In genomic region chr6:89015971-89016370, GRCh38 we compare ENCODE assay signal across 23 cellular contexts. TPM values are rescaled to one million over a fixed set of nuclear protein-coding genes. Genes with fewer than 3 reads are reported as not detected.
DNase-seq lines count a peak whose midpoint lies in the region; ATAC-seq, FAIRE-seq and TF ChIP-seq lines count a peak whose summit lies in the region.
"Had no signal": no experiment of that assay in that cellular context is flagged by ENCODE, and none has a peak within 500 bp of the region (broad histone marks: within the 10 kb centered on the region; RNA-seq: fewer than 3 reads in every experiment).

No MANE protein-coding gene starts in this region.

- H3K27me3 ChIP-seq in K562 (ENCODE audit: control insufficient read depth in 2 of 2, insufficient read depth in 2 of 2, low read length in 2 of 2): peaks cover 0 to 7% of the 10 kb centered on the region in 2 experiments; a peak in 4 of 5 replicates
- no peaks in the 10 kb centered on the region for H3K27me3 ChIP-seq in H9 (ENCODE audit: insufficient read depth, low read length)
- no peaks in the 10 kb centered on the region for H3K27me3 ChIP-seq in SJCRH30
- H3K27me3 ChIP-seq in CD8-positive, alpha-beta T cell (ENCODE audit: insufficient read depth, low read length): no peaks in the 10 kb centered on the region
- H3K27me3 ChIP-seq: BE2C, BLaER1 had no signal

- H3K4me1 ChIP-seq in HEK293 (ENCODE audit: control insufficient read depth, insufficient read depth, low read length): no peaks in the 10 kb centered on the region
- H3K4me1 ChIP-seq in K562 (replicated peaks in 1 of 2; ENCODE audit: control insufficient read depth in 2 of 2, insufficient read depth in 2 of 2, low read length in 2 of 2): no peaks in the 10 kb centered on the region; a peak in 1 of 5 replicates
- no peaks in the 10 kb centered on the region for H3K4me1 ChIP-seq in H9 (ENCODE audit: insufficient read depth, low read length)
- no peaks in the 10 kb centered on the region for H3K4me1 ChIP-seq in SJCRH30
- no peaks in the 10 kb centered on the region for H3K4me1 ChIP-seq in CD8-positive, alpha-beta T cell (ENCODE audit: insufficient read depth, low read length)
- H3K4me1 ChIP-seq: BE2C, BLaER1, Caco-2 had no signal

- no peak for TF ChIP-seq RAD21 in K562 (CRISPR knock-in tag; conservative IDR thresholded peaks at IDR 0.05 in 1 of 2, IDR thresholded peaks at IDR 0.05 in 1 of 2)

- no peak overlapping the region for H4K91ac ChIP-seq in H9 (ENCODE audit: insufficient read length, low read depth, low read length)

- H2AFZ ChIP-seq in K562 (ENCODE audit: low read depth, low read length) (no peak overlapping the region), H9 (ENCODE audit: low read length) (no peak overlapping the region)

- H3K79me2 ChIP-seq in K562 (ENCODE audit: control insufficient read depth, insufficient read depth, low read length) (no peaks in the 10 kb centered on the region), H9 (ENCODE audit: insufficient read depth, low read length) (no peaks in the 10 kb centered on the region)

- H3K56ac ChIP-seq in H9 (ENCODE audit: insufficient read length, low read depth, low read length): no peak overlapping the region

- no peak overlapping the region for H2BK120ac ChIP-seq in H9 (ENCODE audit: low read depth, low read length, poor library complexity, severe bottlenecking)

- H2BK12ac ChIP-seq in H9 (ENCODE audit: insufficient read length, low read depth, low read length): no peak overlapping the region

- no peaks in the 10 kb centered on the region for H3K23me2 ChIP-seq in H9 (ENCODE audit: insufficient read length, low read depth, low read length, poor library complexity, severe bottlenecking)

- peaks cover 8 to 11% of the 10 kb centered on the region in 2 experiments for H3K4me1 Mint-ChIP-seq in H9
- no peaks in the 10 kb centered on the region for H3K4me1 Mint-ChIP-seq in CD8-positive, alpha-beta T cell (ENCODE audit: low read depth)
- H3K4me1 Mint-ChIP-seq: CD4-positive, alpha-beta memory T cell; CD4-positive, CD25-positive, alpha-beta regulatory T cell had no signal

- H3K23ac ChIP-seq in H9 (ENCODE audit: insufficient read length, low read depth, low read length): no peak overlapping the region

- H3K27me3 Mint-ChIP-seq in H9 (ENCODE audit: low read depth): no peaks in the 10 kb centered on the region
- no peaks in the 10 kb centered on the region for H3K27me3 Mint-ChIP-seq in CD8-positive, alpha-beta T cell (ENCODE audit: low read depth)
- H3K27me3 Mint-ChIP-seq: CD4-positive, alpha-beta memory T cell had no signal

- H3K27ac ChIP-seq in HEK293 (ENCODE audit: extremely low read depth, low read depth, low read length): no peak overlapping the region
- peak overlapping the region; percentile 77; the same call in 1 of the 2 replicates for H3K27ac ChIP-seq in VCaP
- H3K27ac ChIP-seq in K562 (ENCODE audit: extremely low read depth, low read depth, low read length): no peak overlapping the region
- H3K27ac ChIP-seq in H9 (ENCODE audit: insufficient read length, low read depth, low read length): no peak overlapping the region
- H3K27ac ChIP-seq in SJCRH30: no peak overlapping the region
- H3K27ac ChIP-seq in CD8-positive, alpha-beta T cell (ENCODE audit: low read depth, low read length): no peak overlapping the region
- H3K27ac ChIP-seq: BLaER1 had no signal

- 23% methylated on average over 2 of the region's 2 CpGs for WGBS in K562 (ENCODE audit: insufficient coverage, low coverage, missing lambda C conversion rate)
- WGBS in H9 (ENCODE audit: extremely low coverage, insufficient read length, low lambda C conversion rate): no CpG with 5 or more reads among the region's 2 CpGs

- in situ Hi-C loops in K562 (cut with MboI): no loop called here

- no peak for ATAC-seq in K562
- ATAC-seq in CD8-positive, alpha-beta T cell: no peak

- no peak overlapping the region for H3K4ac ChIP-seq in H9 (ENCODE audit: low read depth, low read length)

- H3K36me3 ChIP-seq in HEK293 (ENCODE audit: control insufficient read depth in 2 of 2, insufficient read depth in 1 of 2, low read length in 2 of 2) (no peaks in the 10 kb centered on the region), K562 (ENCODE audit: control insufficient read depth, insufficient read depth, low read length) (no peaks in the 10 kb centered on the region), SJCRH30 (no peaks in the 10 kb centered on the region)
- no peaks in the 10 kb centered on the region for H3K36me3 ChIP-seq in CD8-positive, alpha-beta T cell (ENCODE audit: insufficient read depth, low read length)
- H3K36me3 ChIP-seq: BE2C, BLaER1 had no signal

- H2AK5ac ChIP-seq in H9 (ENCODE audit: insufficient read length, low read length): no peak overlapping the region

- TF ChIP-seq POLR2A in K562 (conservative IDR thresholded peaks at IDR 0.05): no peak

- POLR2A ChIA-PET in HEK293 (lab: Yijun Ruan, JAX) (interaction anchor here (1.3 kb wide), 1 partner anchor 65 kb away, joined by 4 read pairs; the partner anchor contains the start of gene PNRC1), K562 (lab: Yijun Ruan, JAX) (no interaction called here)
- POLR2A ChIA-PET in CD8-positive, alpha-beta T cell (lab: Charles Lee): no interaction called here

- no peak overlapping the region for H4K5ac ChIP-seq in H9 (ENCODE audit: insufficient read length, low read depth, low read length)

- no TSS peak for BruUV-seq in K562 (replicated peaks; lab: Mats Ljungman, UMichigan)

- H3K9me3 Mint-ChIP-seq in H9: peaks cover 0 to 6% of the 10 kb centered on the region in 2 experiments; a peak in 3 of 5 replicates
- H3K9me3 Mint-ChIP-seq in CD8-positive, alpha-beta T cell: peaks cover 8% of the 10 kb centered on the region

- H3K4me3 ChIP-seq in HEK293 (ENCODE audit: low read depth, low read length) (no peak overlapping the region), K562 (no peak overlapping the region), SJCRH30 (no peak overlapping the region)
- no peak overlapping the region for H3K4me3 ChIP-seq in CD8-positive, alpha-beta T cell (ENCODE audit: low read depth, low read length)
- H3K4me3 ChIP-seq: BLaER1 had no signal

- TF ChIP-seq EP300 in K562 (IDR thresholded peaks at IDR 0.05; ENCODE audit: low read length): no peak

- no peak overlapping the region for H3K27ac Mint-ChIP-seq in H9
- no peak overlapping the region for H3K27ac Mint-ChIP-seq in CD8-positive, alpha-beta T cell
- H3K27ac Mint-ChIP-seq: CD4-positive, alpha-beta memory T cell; CD4-positive, CD25-positive, alpha-beta regulatory T cell had no signal

- no peak overlapping the region for H2BK15ac ChIP-seq in H9 (ENCODE audit: low read depth, low read length)

- TF ChIP-seq CTCF in HEK293 (tag by site-specific recombination; IDR thresholded peaks at IDR 0.05) (no peak), VCaP (conservative IDR thresholded peaks at IDR 0.05) (no peak), K562 (IDR thresholded peaks at IDR 0.05 in 2 of 3, conservative IDR thresholded peaks at IDR 0.05 in 1 of 3; ENCODE audit: insufficient read depth in 2 of 3, low read depth in 1 of 3, low read length in 3 of 3) (no peak), H9 (conservative IDR thresholded peaks at IDR 0.05) (no peak)
- no peak for TF ChIP-seq CTCF in CD8-positive, alpha-beta T cell (IDR thresholded peaks at IDR 0.05)

- H3K9ac ChIP-seq in K562 (ENCODE audit: insufficient read depth in 1 of 2, low read depth in 2 of 2, low read length in 2 of 2): no peak overlapping the region
- H3K9ac ChIP-seq in H9 (ENCODE audit: extremely low read depth, insufficient read length, low read length): no peak overlapping the region
- H3K9ac ChIP-seq: BLaER1 had no signal

- CTCF ChIA-PET in HEK293 (lab: Yijun Ruan, JAX): interaction anchor here (1.1 to 1.2 kb wide), 2 partner anchors 33 to 54 kb away, joined by 3 read pairs; no protein-coding TSS in a partner anchor
- CTCF ChIA-PET in K562 (lab: Yijun Ruan, JAX; ENCODE audit: low intra/inter-chr PET ratio): no interaction called here
- CTCF ChIA-PET in CD8-positive, alpha-beta T cell (lab: Charles Lee): no interaction called here

- H3K9me1 ChIP-seq in K562 (ENCODE audit: control insufficient read depth, insufficient read depth, low read length): no peaks in the 10 kb centered on the region

- H3K4me2 ChIP-seq in K562 (ENCODE audit: insufficient read depth, low read length): no peak overlapping the region
- no peak overlapping the region for H3K4me2 ChIP-seq in H9 (ENCODE audit: insufficient read depth, insufficient read length, low read length)
- H3K4me2 ChIP-seq: BLaER1 had no signal

- H3K79me1 ChIP-seq in H9 (ENCODE audit: insufficient read depth, low read depth, low read length, poor library complexity, severe bottlenecking): no peaks in the 10 kb centered on the region

- no peaks in the 10 kb centered on the region for H3K9me3 ChIP-seq in HEK293 (ENCODE audit: control insufficient read depth, insufficient read depth, low read depth, low read length)
- no peaks in the 10 kb centered on the region; the same call in 1 of the 2 replicates for H3K9me3 ChIP-seq in K562 (replicated peaks; ENCODE audit: control insufficient read depth, insufficient read depth, low read depth, low read length)
- no peaks in the 10 kb centered on the region for H3K9me3 ChIP-seq in H9 (ENCODE audit: control insufficient read depth, low read depth, low read length)
- no peaks in the 10 kb centered on the region for H3K9me3 ChIP-seq in SJCRH30 (replicated peaks)
- no peaks in the 10 kb centered on the region for H3K9me3 ChIP-seq in CD8-positive, alpha-beta T cell (ENCODE audit: low read length)
- H3K9me3 ChIP-seq: BE2C, BLaER1, Caco-2 had no signal

- H2BK5ac ChIP-seq in H9 (ENCODE audit: insufficient read length, low read length): no peak overlapping the region

- H2BK20ac ChIP-seq in H9 (ENCODE audit: low read depth, low read length, poor library complexity, severe bottlenecking): no peak overlapping the region

- H4K8ac ChIP-seq in H9 (replicated peaks; ENCODE audit: insufficient read length, low read depth, low read length): no peak overlapping the region

- FAIRE-seq in K562 (lab: Jason Lieb, UNC): no peak
- FAIRE-seq: A204.1, D721Med, G401.6, GM12892, GM18507 had no signal

- intact Hi-C loops in K562 (cut with micrococcal nuclease): no loop called here
- intact Hi-C loops in CD8-positive, alpha-beta T cell (cut with DNase I, micrococcal nuclease): no loop called here

- DNase-seq in K562 (ENCODE audit: extremely low read depth in 1 of 4, low spot score in 3 of 4) (no peak), H9 (no peak), SJCRH30 (no peak)
- DNase-seq in CD8-positive, alpha-beta T cell: no peak
- DNase-seq: 8988T; ACHN; BE2C; C1 segment of cervical spinal cord; Caco-2; Calu3; CD4-positive, alpha-beta memory T cell; CD4-positive, CD25-positive, alpha-beta regulatory T cell; DMS79 treated with DMSO at 0.1 percent for 48 hours; GF-D8 had no signal

- H3K4me3 Mint-ChIP-seq in H9: no peak overlapping the region
- H3K4me3 Mint-ChIP-seq in CD8-positive, alpha-beta T cell: no peak overlapping the region
- H3K4me3 Mint-ChIP-seq: CD14-positive monocyte; CD4-positive, alpha-beta memory T cell; CD4-positive, CD25-positive, alpha-beta regulatory T cell had no signal

- H4K20me1 ChIP-seq in K562 (replicated peaks; ENCODE audit: control insufficient read depth, insufficient read depth, low read length): no peaks in the 10 kb centered on the region
- H4K20me1 ChIP-seq in H9 (ENCODE audit: control insufficient read depth, insufficient read depth, insufficient read length): no peaks in the 10 kb centered on the region
- H4K20me1 ChIP-seq: BLaER1 had no signal

- H3K18ac ChIP-seq in H9 (ENCODE audit: insufficient read length, low read depth, low read length): no peak overlapping the region

- no peaks in the 10 kb centered on the region for H3K36me3 Mint-ChIP-seq in H9 (ENCODE audit: insufficient read depth in 1 of 3, low read depth in 3 of 3)
- H3K36me3 Mint-ChIP-seq in CD8-positive, alpha-beta T cell: no peaks in the 10 kb centered on the region
- H3K36me3 Mint-ChIP-seq: CD14-positive monocyte; CD4-positive, alpha-beta memory T cell had no signal

- no peak overlapping the region for H3T11ph ChIP-seq in H9 (ENCODE audit: low read length)

- no peak overlapping the region for H3K14ac ChIP-seq in H9 (ENCODE audit: insufficient read depth, low read length)

RNA-seq across cellular contexts. Expression of gene RNGTT, which starts 52.6 kb away (rescaled TPM):
- total RNA-seq in K562 (2011; cell fraction: chromatin; rRNA removed; ENCODE audit: low replicate concordance): 25.2 and 72.6 TPM in 2 replicates
- total RNA-seq in K562 (2011; cell fraction: nucleolus; rRNA removed): 10.7 and 13.8 TPM in 2 replicates
- total RNA-seq in K562 (2011; cell fraction: nucleoplasm; rRNA removed): 18.9 and 20.8 TPM in 2 replicates
- 18.5 and 21.7 TPM in 2 replicates for total RNA-seq in K562 (2014; rRNA removed)
- total RNA-seq in K562 (2014; rRNA removed; fragmentation: Illumina TruSeq; extraction: Trizol): 31.7 and 35.0 TPM in 2 replicates
- 27.6 and 29.9 TPM in 2 replicates for total RNA-seq in K562 (2015; rRNA removed; fragmentation: Illumina TruSeq; extraction: Trizol)
- total RNA-seq in K562 (2021): 17.5 and 19.5 TPM in 2 replicates
- 9.5 and 13.7 TPM in 2 replicates for polyA plus RNA-seq in K562 (2011; rRNA removed)
- 2.5 and 5.2 TPM in 2 replicates for polyA plus RNA-seq in K562 (2011; cell fraction: cytosol; rRNA removed)
- polyA plus RNA-seq in K562 (2011; cell fraction: nucleus; rRNA removed): 5.8 and 7.0 TPM in 2 replicates
- polyA plus RNA-seq in K562 (2012): 10.9 and 11.6 TPM in 2 replicates
- 16.9 and 21.3 TPM in 2 replicates for polyA plus RNA-seq in K562 (2014; fragmentation: Illumina TruSeq; extraction: Trizol)
- 1 to 10 TPM; 6.1 to 7.8 TPM for polyA plus RNA-seq in K562 (2014; fragmentation: Nextera tagmentation; extraction: Ambion mirVana)
- 12.6 and 14.2 TPM in 2 replicates for polyA plus RNA-seq in K562 (2014; rRNA removed)
- 36.1 and 36.7 TPM in 2 replicates for polyA minus RNA-seq in K562 (2011; rRNA and poly(A)+ RNA removed)
- polyA minus RNA-seq in K562 (2011; cell fraction: cytosol; rRNA and poly(A)+ RNA removed): 7.3 and 9.0 TPM in 2 replicates
- 16.7 and 32.3 TPM in 2 replicates for polyA minus RNA-seq in K562 (2011; cell fraction: nucleus; rRNA and poly(A)+ RNA removed)
- total RNA-seq in H9 (2021): 20.5 and 20.8 TPM in 2 replicates
- 38.8 and 40.8 TPM in 2 replicates for total RNA-seq in SJCRH30 (2014; rRNA removed; shearing (Covaris generic))
- 10 to 100 TPM; 10.1 to 10.3 TPM for total RNA-seq in CD8-positive, alpha-beta T cell

Comparison
In these comparisons a context has a peak if more than half of its experiments do, and no peak if none do; other contexts are left out.
1. Of the 44 proteins assayed by ChIP-seq in both K562 and HEK293: peak only in K562: none; only in HEK293: none; in both: ZNF146; in neither: 43.